21 cellular contexts compared by ENCODE assay signal in genomic region chr12:131141483-131141882, GRCh38.
DNase-seq lines count a peak whose midpoint lies in the region; ATAC-seq and TF ChIP-seq lines count a peak whose summit lies in the region.
"Had no signal": no experiment of that assay in that cellular context is flagged by ENCODE, and none has a peak within 500 bp of the region (broad histone marks: within the 10 kb centered on the region; RNA-seq: fewer than 3 reads in every experiment).

No MANE protein-coding gene starts in this region.

- H4K8ac ChIP-seq in H9 (replicated peaks; ENCODE audit: insufficient read length, low read depth, low read length): no peak overlapping the region
- no peak overlapping the region for H4K8ac ChIP-seq in neuronal stem cell (ENCODE audit: low read depth, low read length)

- no peaks in the 10 kb centered on the region for H3K9me3 Mint-ChIP-seq in H9

- H3K27ac ChIP-seq in BLaER1: no peak overlapping the region
- H3K27ac ChIP-seq in H9 (ENCODE audit: insufficient read length, low read depth, low read length): no peak overlapping the region
- no peak overlapping the region for H3K27ac ChIP-seq in neuronal stem cell (replicated peaks; ENCODE audit: low read length)
- H3K27ac ChIP-seq in aorta (ENCODE audit: low read depth in 1 of 2, low read length in 2 of 2): no peak overlapping the region
- H3K27ac ChIP-seq: C4-2B, Peyer's patch, SJCRH30 had no signal

- H2AFZ ChIP-seq in H9 (ENCODE audit: low read length) (no peak overlapping the region), neuronal stem cell (ENCODE audit: low read length) (peak overlapping the region; percentile 53)

- H3K4me1 ChIP-seq in BLaER1 (peaks cover 50% of the 10 kb centered on the region), H9 (ENCODE audit: insufficient read depth, low read length) (no peaks in the 10 kb centered on the region), neuronal stem cell (ENCODE audit: control insufficient read depth in 2 of 2, insufficient read depth in 1 of 2, low read depth in 1 of 2, low read length in 2 of 2) (peaks cover 3 to 6% of the 10 kb centered on the region in 2 donors), aorta (ENCODE audit: control insufficient read depth in 1 of 2, insufficient read depth in 2 of 2, low read length in 2 of 2) (no peaks in the 10 kb centered on the region)
- H3K4me1 ChIP-seq: HAP-1, Peyer's patch, SJCRH30 had no signal

- H2BK20ac ChIP-seq in H9 (ENCODE audit: low read depth, low read length, poor library complexity, severe bottlenecking): no peak overlapping the region

- H3K4me3 Mint-ChIP-seq in H9: no peak overlapping the region

- H3K23ac ChIP-seq in H9 (ENCODE audit: insufficient read length, low read depth, low read length) (no peak overlapping the region), neuronal stem cell (ENCODE audit: low read depth, low read length, poor library complexity) (no peak overlapping the region)

- DNase-seq in H9: peak; percentile 22
- peak; percentile 58 for DNase-seq in ecto neural progenitor cell (ENCODE audit: low spot score)
- no peak for DNase-seq in neuronal stem cell (ENCODE audit: low spot score)
- DNase-seq in aorta: no peak
- no peak for DNase-seq in NCI-H446 (lab: John Stamatoyannopoulos, UW)
- no peak for DNase-seq in GM03348 (ENCODE audit: low spot score)
- DNase-seq: ACHN, AML-193, DMS53, KG1, NCI-H1092 treated with DMSO at 0.1 percent for 48 hours, NCI-H1436 treated with DMSO at 0.1 percent for 48 hours, NCI-H1930, NCI-H226, NCI-H524, NCI-H82, Peyer's patch, SJCRH30 had no signal

- H3K27me3 ChIP-seq in BLaER1 (no peaks in the 10 kb centered on the region), H9 (ENCODE audit: insufficient read depth, low read length) (no peaks in the 10 kb centered on the region), neuronal stem cell (ENCODE audit: control insufficient read depth in 3 of 3, insufficient read depth in 3 of 3, low read depth in 1 of 3, low read length in 3 of 3) (no peaks in the 10 kb centered on the region), aorta (ENCODE audit: control insufficient read depth in 1 of 2, insufficient read depth in 2 of 2, low read length in 1 of 2) (no peaks in the 10 kb centered on the region)
- H3K27me3 ChIP-seq: Peyer's patch, SJCRH30 had no signal

- H3K79me1 ChIP-seq in H9 (ENCODE audit: insufficient read depth, low read depth, low read length, poor library complexity, severe bottlenecking) (no peaks in the 10 kb centered on the region), neuronal stem cell (ENCODE audit: low read depth, low read length) (peaks cover 2% of the 10 kb centered on the region)

- no peaks in the 10 kb centered on the region for H3K23me2 ChIP-seq in H9 (ENCODE audit: insufficient read length, low read depth, low read length, poor library complexity, severe bottlenecking)

- no peak overlapping the region for H3K14ac ChIP-seq in H9 (ENCODE audit: insufficient read depth, low read length)
- H3K14ac ChIP-seq in neuronal stem cell (ENCODE audit: low read length): no peak overlapping the region

- H2BK120ac ChIP-seq in H9 (ENCODE audit: low read depth, low read length, poor library complexity, severe bottlenecking): no peak overlapping the region
- H2BK120ac ChIP-seq in neuronal stem cell (ENCODE audit: low read depth, low read length): no peak overlapping the region

- H3K36me3 ChIP-seq in BLaER1: no peaks in the 10 kb centered on the region; the same call in 1 of the 2 replicates
- H3K36me3 ChIP-seq in neuronal stem cell (replicated peaks in 1 of 2; ENCODE audit: control insufficient read depth in 2 of 2, insufficient read depth in 2 of 2, low read length in 2 of 2): no peaks in the 10 kb centered on the region
- no peaks in the 10 kb centered on the region for H3K36me3 ChIP-seq in aorta (ENCODE audit: control insufficient read depth in 1 of 2, insufficient read depth in 2 of 2, low read length in 1 of 2)
- H3K36me3 ChIP-seq: HAP-1, Peyer's patch, SJCRH30 had no signal

- H3K4me1 Mint-ChIP-seq in H9: peaks cover 0 to 12% of the 10 kb centered on the region in 2 experiments; a peak in 2 of 4 replicates

- H3K9ac ChIP-seq in BLaER1: no peak overlapping the region
- H3K9ac ChIP-seq in H9 (ENCODE audit: extremely low read depth, insufficient read length, low read length): no peak overlapping the region
- no peak overlapping the region for H3K9ac ChIP-seq in neuronal stem cell (ENCODE audit: low read depth, low read length, poor library complexity)

- 0 out of 7 replicates have a peak overlapping the region, but pooled peaks of 1 of the 3 experiments have one; percentile 22 for H3K27ac Mint-ChIP-seq in H9

- no peak overlapping the region for H3K56ac ChIP-seq in H9 (ENCODE audit: insufficient read length, low read depth, low read length)

- H4K5ac ChIP-seq in H9 (ENCODE audit: insufficient read length, low read depth, low read length): no peak overlapping the region

- no peaks in the 10 kb centered on the region for H3K79me2 ChIP-seq in H9 (ENCODE audit: insufficient read depth, low read length)

- no peak overlapping the region for H2BK12ac ChIP-seq in H9 (ENCODE audit: insufficient read length, low read depth, low read length)
- no peak overlapping the region for H2BK12ac ChIP-seq in neuronal stem cell (ENCODE audit: low read length)

- H3T11ph ChIP-seq in H9 (ENCODE audit: low read length): no peak overlapping the region

- H4K20me1 ChIP-seq in BLaER1 (no peaks in the 10 kb centered on the region), H9 (ENCODE audit: control insufficient read depth, insufficient read depth, insufficient read length) (no peaks in the 10 kb centered on the region)

- H2BK15ac ChIP-seq in H9 (ENCODE audit: low read depth, low read length) (no peak overlapping the region), neuronal stem cell (ENCODE audit: low read length) (no peak overlapping the region)

- no peak overlapping the region for H3K4ac ChIP-seq in H9 (ENCODE audit: low read depth, low read length)
- no peak overlapping the region for H3K4ac ChIP-seq in neuronal stem cell (ENCODE audit: low read length)

- H2AK5ac ChIP-seq in H9 (ENCODE audit: insufficient read length, low read length) (no peak overlapping the region), neuronal stem cell (ENCODE audit: low read depth, low read length) (no peak overlapping the region)

- no peak for TF ChIP-seq CTCF in H9 (conservative IDR thresholded peaks at IDR 0.05)

- H3K4me2 ChIP-seq in BLaER1: peak overlapping the region; percentile 9; the same call in 1 of the 2 replicates
- H3K4me2 ChIP-seq in H9 (ENCODE audit: insufficient read depth, insufficient read length, low read length): no peak overlapping the region
- H3K4me2 ChIP-seq in neuronal stem cell (ENCODE audit: insufficient read depth, low read length, poor library complexity, severe bottlenecking): no peak overlapping the region

- ATAC-seq in aorta (ENCODE audit: low FRiP score): no peak

- H2BK5ac ChIP-seq in H9 (ENCODE audit: insufficient read length, low read length): no peak overlapping the region
- H2BK5ac ChIP-seq in neuronal stem cell (ENCODE audit: low read length): no peak overlapping the region

- H3K9me3 ChIP-seq in BLaER1 (no peaks in the 10 kb centered on the region), H9 (ENCODE audit: control insufficient read depth, low read depth, low read length) (no peaks in the 10 kb centered on the region), neuronal stem cell (replicated peaks in 1 of 2; ENCODE audit: control insufficient read depth in 2 of 2, insufficient read depth in 1 of 2, low read depth in 1 of 2, low read length in 2 of 2) (no peaks in the 10 kb centered on the region), aorta (ENCODE audit: control insufficient read depth, low read length) (no peaks in the 10 kb centered on the region)
- H3K9me3 ChIP-seq: HAP-1, Peyer's patch, SJCRH30 had no signal

- H3K4me3 ChIP-seq in BLaER1 (no peak overlapping the region), neuronal stem cell (ENCODE audit: low read length in 2 of 2) (no peak overlapping the region), aorta (ENCODE audit: low read length in 2 of 2) (no peak overlapping the region)
- H3K4me3 ChIP-seq: HAP-1, Peyer's patch, SJCRH30 had no signal

- no CpG with 5 or more reads among the region's 8 CpGs for WGBS in H9 (ENCODE audit: extremely low coverage, insufficient read length, low lambda C conversion rate)
- WGBS in neuronal stem cell (ENCODE audit: extremely low coverage in 2 of 2, insufficient read length in 2 of 2, insufficient replicate concordance in 1 of 2), 2 donors: no CpG with 5 or more reads among the region's 8 CpGs
- 71 to 74% methylated on average over 8 of the region's 8 CpGs for WGBS in aorta, 2 donors

- H4K91ac ChIP-seq in H9 (ENCODE audit: insufficient read length, low read depth, low read length) (no peak overlapping the region), neuronal stem cell (ENCODE audit: low read depth, low read length, poor library complexity) (no peak overlapping the region)

- intact Hi-C loops in aorta (cut with DNase I): no loop called here

- H3K18ac ChIP-seq in H9 (ENCODE audit: insufficient read length, low read depth, low read length) (no peak overlapping the region), neuronal stem cell (ENCODE audit: low read length) (peak overlapping the region; percentile 72)

- no peaks in the 10 kb centered on the region for H3K36me3 Mint-ChIP-seq in H9 (ENCODE audit: insufficient read depth in 1 of 3, low read depth in 3 of 3)

- H3K27me3 Mint-ChIP-seq in H9 (ENCODE audit: low read depth): peaks cover 5% of the 10 kb centered on the region; the same call in 1 of the 2 replicates

Comparison
In these comparisons a context has a peak if more than half of its experiments do, and no peak if none do; other contexts are left out.
1. DNase-seq: peak in H9 (single experiment) and ecto neural progenitor cell (single experiment); none in neuronal stem cell (single experiment), aorta (0 of 2), NCI-H446 (0 of 2) and GM03348 (single experiment).